ENCODE assay signal across 12 cellular contexts in the genomic region with DNA sequence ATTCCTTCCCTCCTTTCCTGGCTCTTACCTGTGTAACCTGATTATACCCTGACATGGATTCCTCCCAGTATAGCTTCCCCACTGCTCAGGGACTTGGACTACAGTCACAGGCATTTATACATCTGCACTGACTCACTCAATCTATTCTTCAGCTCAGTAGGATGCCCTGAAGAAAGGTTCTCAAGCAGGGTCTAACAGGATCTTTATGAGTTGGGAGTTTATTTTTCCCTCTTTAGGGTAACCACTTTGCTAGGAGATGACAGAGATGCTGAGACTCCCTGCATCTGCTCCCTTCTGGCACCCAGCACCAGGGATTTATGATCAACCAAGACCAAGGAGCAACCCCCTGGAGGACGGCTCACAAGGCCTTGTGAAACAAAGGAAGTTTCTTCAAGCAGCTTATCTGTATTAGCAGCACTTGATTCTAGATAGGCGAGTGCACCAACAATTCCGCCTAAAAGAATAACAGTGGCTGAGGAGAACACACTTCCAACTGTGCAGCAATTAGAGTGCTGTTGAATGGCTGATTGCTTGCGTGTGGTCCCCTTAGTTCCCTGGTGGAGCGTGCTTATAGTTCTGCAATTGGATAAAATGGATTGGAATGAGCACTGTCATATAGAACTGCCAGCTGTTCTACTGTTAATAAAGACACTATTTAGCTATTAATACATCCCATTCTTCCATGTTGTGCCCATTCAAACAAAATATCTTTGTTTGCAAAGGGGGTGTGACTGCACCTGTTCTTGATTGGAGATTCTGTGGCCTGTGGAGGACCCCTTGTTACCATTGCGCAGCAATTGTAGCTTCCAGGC.
A peak's percentile ranks its signal among the peaks of the same experiment; 100 is the strongest.
DNase-seq lines count a peak whose midpoint lies in the region; ATAC-seq, FAIRE-seq and TF ChIP-seq lines count a peak whose summit lies in the region.
"Had no signal": no experiment of that assay in that cellular context is flagged by ENCODE, and none has a peak within 500 bp of the region (broad histone marks: within the 10 kb centered on the region; RNA-seq: fewer than 3 reads in every experiment).

No MANE protein-coding gene starts in this region.

- DNase-seq in Ammon's horn (ENCODE audit: low spot score) = peak; percentile 77
- DNase-seq in NCI-H1417 treated with DMSO at 0.1 percent for 48 hours (lab: John Stamatoyannopoulos, UW) = peak; percentile 81
- peak; percentile 6 for DNase-seq in astrocyte of the hippocampus (ENCODE audit: low read depth, low spot score)
- DNase-seq in lower lobe of right lung = no peak
- no peak for DNase-seq in NCI-H2171 (lab: John Stamatoyannopoulos, UW)
- no peak for DNase-seq in kidney
- DNase-seq: activated CD4-positive, CD25-positive, alpha-beta regulatory T cell treated with anti-CD3 and anti-CD28 coated beads, Interleukin-2, amount 50 U/mL, for 72 hours; activated naive CD4-positive, alpha-beta T cell treated with anti-CD3 and anti-CD28 coated beads, Interleukin-2, amount 10 ng/mL, durations not matched to agents 7 days and 5 days; transverse colon had no signal

- ATAC-seq in lower lobe of right lung = peak; percentile 34 to 68
- no peak for ATAC-seq in HG02840 (IDR thresholded peaks at IDR 0.05; ENCODE audit: low FRiP score, unreplicated experiment)
- ATAC-seq in GM18511 (IDR thresholded peaks at IDR 0.05; ENCODE audit: unreplicated experiment) = no peak
- ATAC-seq: Right ventricle myocardium inferior had no signal

- H3K36me3 ChIP-seq in lower lobe of right lung (no peaks in the 10 kb centered on the region), kidney (ENCODE audit: control insufficient read depth in 1 of 2, insufficient read depth in 2 of 2, low read length in 2 of 2) (no peaks in the 10 kb centered on the region)
- H3K36me3 ChIP-seq: transverse colon had no signal

- no peak overlapping the region for H3K4me3 ChIP-seq in lower lobe of right lung
- no peak overlapping the region for H3K4me3 ChIP-seq in kidney (ENCODE audit: low read length in 2 of 2)
- H3K4me3 ChIP-seq: transverse colon had no signal

- TF ChIP-seq CTCF in lower lobe of right lung (IDR thresholded peaks at IDR 0.05) = no peak
- no peak for TF ChIP-seq CTCF in kidney (IDR thresholded peaks at IDR 0.05; ENCODE audit: borderline replicate concordance, extremely low read depth, insufficient read depth)

- no peak overlapping the region for H3K9ac ChIP-seq in kidney (ENCODE audit: low read length in 2 of 2)

- H3K27me3 ChIP-seq in lower lobe of right lung (ENCODE audit: low read depth) = no peaks in the 10 kb centered on the region
- H3K27me3 ChIP-seq: transverse colon had no signal

- no peak overlapping the region for H3K27ac ChIP-seq in lower lobe of right lung
- no peak overlapping the region for H3K27ac ChIP-seq in kidney (ENCODE audit: low read depth in 2 of 2, low read length in 2 of 2)
- H3K27ac ChIP-seq: transverse colon had no signal

- FAIRE-seq in kidney (lab: Jason Lieb, UNC) = no peak

- no peaks in the 10 kb centered on the region for H3K9me3 ChIP-seq in lower lobe of right lung
- H3K9me3 ChIP-seq in kidney (ENCODE audit: control insufficient read depth in 1 of 2, low read length in 2 of 2) = no peaks in the 10 kb centered on the region
- H3K9me3 ChIP-seq: transverse colon had no signal

- H3K4me1 ChIP-seq in lower lobe of right lung (peaks cover 28% of the 10 kb centered on the region), kidney (ENCODE audit: control insufficient read depth in 1 of 2, insufficient read depth in 1 of 2, low read depth in 1 of 2, low read length in 2 of 2) (no peaks in the 10 kb centered on the region)

- intact Hi-C loops in lower lobe of right lung (cut with DNase I) = no loop called here
- intact Hi-C loops in kidney (cut with DNase I) = no loop called here

Comparison
In these comparisons a context has a peak if more than half of its experiments do, and no peak if none do; other contexts are left out.
1. DNase-seq: peak in Ammon's horn (single experiment), NCI-H1417 treated with DMSO at 0.1 percent for 48 hours (single experiment) and astrocyte of the hippocampus (single experiment); none in lower lobe of right lung (single experiment), NCI-H2171 (single experiment) and kidney (single experiment).
2. ATAC-seq: peak in lower lobe of right lung (2 of 2); none in HG02840 (single experiment) and GM18511 (single experiment).